ENCODE assay signal across 8 cellular contexts in genomic region chr17:44690746-44691306, GRCh38. TPM values are rescaled to one million over a fixed set of nuclear protein-coding genes. Genes with fewer than 3 reads are reported as not detected.
DNase-seq lines count a peak whose midpoint lies in the region; TF ChIP-seq lines count a peak whose summit lies in the region.
"Not testable (repeated sequence)": the region's sequence is repeated elsewhere in the genome, so short reads cannot be mapped to it uniquely, and the experiment has no call there.

No MANE protein-coding gene starts in this region.

- H3K4me2 ChIP-seq in parathyroid adenoma (ENCODE audit: low read length), result not testable (repeated sequence)

- TF ChIP-seq CTCF in GM10248 (IDR thresholded peaks at IDR 0.05; ENCODE audit: control extremely low read depth, extremely low read depth, low read depth, missing control alignments), result peak; percentile 7
- TF ChIP-seq CTCF in WERI-Rb-1 (IDR thresholded peaks at IDR 0.05; ENCODE audit: low read depth, low read length); left ventricle myocardium inferior (IDR thresholded peaks at IDR 0.05; ENCODE audit: borderline replicate concordance): not testable (repeated sequence)
- TF ChIP-seq CTCF in MCF 10A (IDR thresholded peaks at IDR 0.05; ENCODE audit: unreplicated experiment), result peak; percentile 13
- peak; percentile 8 for TF ChIP-seq CTCF in parathyroid adenoma (IDR thresholded peaks at IDR 0.05)

- H3K36me3 Mint-ChIP-seq in MCF 10A (ENCODE audit: insufficient read depth, unreplicated experiment), result not testable (repeated sequence)

- H2AFZ ChIP-seq in parathyroid adenoma, result peak overlapping the region; percentile 84

- peak overlapping the region; percentile 95 for H3K27ac Mint-ChIP-seq in MCF 10A (ENCODE audit: low read depth, unreplicated experiment)

- BruUV-seq in MCF 10A (replicated peaks; lab: Mats Ljungman, UMichigan), result not testable (repeated sequence)

- peak; percentile 45 for DNase-seq in A172 (ENCODE audit: low spot score)
- DNase-seq in GM10248 (ENCODE audit: extremely low spot score), result peak; percentile 32
- peak; percentile 32 to 35 for DNase-seq in Kasumi-1 (lab: John Stamatoyannopoulos, UW)
- peak; percentile 22 to 59 for DNase-seq in NOMO-1 (lab: John Stamatoyannopoulos, UW; ENCODE audit: unreplicated experiment in 2 of 2)
- DNase-seq in WERI-Rb-1, left ventricle myocardium inferior: not testable (repeated sequence)
- DNase-seq in MCF 10A (ENCODE audit: unreplicated experiment), result peak; percentile 72

- not testable (repeated sequence) for H3K27me3 Mint-ChIP-seq in MCF 10A (ENCODE audit: insufficient read depth, unreplicated experiment)

- CTCF ChIA-PET in GM10248 (lab: Yijun Ruan, JAX), result interaction anchor here (0.7 to 2.4 kb wide), 9 partner anchors 9 to 157 kb away, joined by 3 to 8 read pairs (median 4); partner anchors contain the start of gene DBF4B
- CTCF ChIA-PET in MCF 10A (lab: Yijun Ruan, JAX), result interaction anchor here (0.6 to 2.3 kb wide), 9 partner anchors 10 to 1801 kb away, joined by 3 to 15 read pairs (median 4); partner anchors contain the start of gene DBF4B

- POLR2A ChIA-PET in GM10248 (lab: Yijun Ruan, JAX), result not testable (repeated sequence)
- POLR2A ChIA-PET in MCF 10A (lab: Yijun Ruan, JAX), result interaction anchor here (0.6 to 3.8 kb wide), 9 partner anchors 9 to 691 kb away, joined by 3 to 53 read pairs (median 5); partner anchors contain the start of genes DBF4B, EFTUD2 and GPATCH8

- H3K27ac ChIP-seq in WERI-Rb-1 (peak overlapping the region; percentile 76), left ventricle myocardium inferior (replicated peaks) (peak overlapping the region; percentile 85), parathyroid adenoma (peak overlapping the region; percentile 64)

- H3K4me3 Mint-ChIP-seq in MCF 10A (ENCODE audit: unreplicated experiment), result peak overlapping the region; percentile 96

- not testable (repeated sequence) for H3K27me3 ChIP-seq in WERI-Rb-1 (ENCODE audit: insufficient read depth, low read depth, severe bottlenecking); left ventricle myocardium inferior (ENCODE audit: low read depth); parathyroid adenoma (ENCODE audit: control insufficient read depth, insufficient read depth, low read length)

- H3K4me3 ChIP-seq in WERI-Rb-1 (ENCODE audit: low read depth, low read length), result peak overlapping the region; percentile 93
- peak overlapping the region; percentile 87 for H3K4me3 ChIP-seq in left ventricle myocardium inferior
- not testable (repeated sequence) for H3K4me3 ChIP-seq in parathyroid adenoma (ENCODE audit: low read depth, low read length)

- not testable (repeated sequence) for H3K79me2 ChIP-seq in parathyroid adenoma

- H3K9ac ChIP-seq in parathyroid adenoma, result not testable (repeated sequence)

- not testable (repeated sequence) for H3K9me3 ChIP-seq in WERI-Rb-1 (ENCODE audit: severe bottlenecking); left ventricle myocardium inferior (replicated peaks); parathyroid adenoma (ENCODE audit: control insufficient read depth, low read length)

- peaks cover 19% of the 10 kb centered on the region for H3K36me3 ChIP-seq in WERI-Rb-1
- not testable (repeated sequence) for H3K36me3 ChIP-seq in left ventricle myocardium inferior; parathyroid adenoma (ENCODE audit: control insufficient read depth, insufficient read depth, low read length)

- peaks cover 21% of the 10 kb centered on the region for H3K4me1 Mint-ChIP-seq in MCF 10A (ENCODE audit: insufficient read depth, unreplicated experiment)

- not testable (repeated sequence) for H3K9me3 Mint-ChIP-seq in MCF 10A (ENCODE audit: unreplicated experiment)

- H3K4me1 ChIP-seq in left ventricle myocardium inferior, result peaks cover 37% of the 10 kb centered on the region
- H3K4me1 ChIP-seq in parathyroid adenoma, result not testable (repeated sequence)

- intact Hi-C loops in MCF 10A (cut with micrococcal nuclease); left ventricle myocardium inferior (cut with micrococcal nuclease): not testable (repeated sequence)

RNA-seq across cellular contexts. Expression of gene CCDC43, which starts 1.2 kb away (rescaled TPM):
- 51.6 and 69.9 TPM in 2 replicates for total RNA-seq in A172 (2014; rRNA removed; shearing (Covaris generic))
- total RNA-seq in MCF 10A (2022) (32.8 and 33.6 TPM in 2 replicates), left ventricle myocardium inferior (28.8 TPM)

RNA-seq across cellular contexts. Expression of gene DBF4B, which starts 17.6 kb away (rescaled TPM):
- total RNA-seq in A172 (2014; rRNA removed; shearing (Covaris generic)), result 8.0 and 12.2 TPM in 2 replicates
- 13.9 TPM in 2 replicates for total RNA-seq in MCF 10A (2022)
- 5.7 TPM for total RNA-seq in left ventricle myocardium inferior

RNA-seq across cellular contexts. Expression of gene MEIOC, which starts 34.6 kb away (rescaled TPM):
- 0.14 and 0.91 TPM in 2 replicates for total RNA-seq in A172 (2014; rRNA removed; shearing (Covaris generic))
- not detected in 2 replicates for total RNA-seq in MCF 10A (2022)
- total RNA-seq in left ventricle myocardium inferior, result not detected
